Comparison of ENCODE assay signal across 8 cellular contexts in the genomic region with DNA sequence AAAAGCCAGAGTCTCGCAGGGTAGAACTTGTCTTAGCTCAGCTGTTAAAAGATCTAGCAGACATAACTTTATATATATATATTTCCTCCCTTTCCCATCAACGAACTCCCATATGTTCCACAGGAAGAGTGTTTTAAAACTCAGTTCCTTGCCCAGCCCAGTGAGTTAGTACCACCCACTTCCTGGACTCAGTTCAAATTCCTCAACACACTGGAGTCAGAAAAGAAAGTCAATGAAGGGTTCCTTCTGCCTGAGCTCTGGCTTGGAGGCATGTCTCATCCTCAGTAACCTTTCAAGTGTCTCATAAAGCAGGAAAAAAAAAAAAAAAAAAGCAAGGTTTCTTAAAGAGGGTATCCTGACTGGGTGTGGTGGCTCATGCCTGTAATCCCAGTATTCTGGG. TPM values are rescaled to one million over a fixed set of nuclear protein-coding genes. Genes with fewer than 3 reads are reported as not detected.
DNase-seq lines count a peak whose midpoint lies in the region; ATAC-seq and TF ChIP-seq lines count a peak whose summit lies in the region.

No MANE protein-coding gene starts in this region.

- H3K9me3 ChIP-seq in mammary epithelial cell (replicated peaks; ENCODE audit: insufficient read depth, low read length): no peaks in the 10 kb centered on the region
- H3K9me3 ChIP-seq in lung (ENCODE audit: control insufficient read depth in 2 of 2, insufficient read depth in 1 of 2, low read length in 1 of 2): no peaks in the 10 kb centered on the region

- H3K4me3 ChIP-seq in mammary epithelial cell (replicated peaks in 1 of 3; ENCODE audit: insufficient read depth in 1 of 3, low read depth in 2 of 3, low read length in 3 of 3) (no peak overlapping the region), lung (no peak overlapping the region)

- H3K4me2 ChIP-seq in mammary epithelial cell (ENCODE audit: insufficient read depth, low read depth, low read length): no peak overlapping the region

- H3K9ac ChIP-seq in mammary epithelial cell (ENCODE audit: insufficient read depth, low read length): no peak overlapping the region

- H3K27ac ChIP-seq in mammary epithelial cell (ENCODE audit: insufficient read depth, low read depth, low read length) (no peak overlapping the region), lung (ENCODE audit: low read depth in 1 of 2, low read length in 1 of 2) (peak overlapping the region in 1 of 2 donors; percentile 7)

- DNase-seq in ACHN (peak; percentile 85), HS-5 (ENCODE audit: low read depth) (peak; percentile 34), mammary epithelial cell (peak; percentile 54), lung (ENCODE audit: low spot score) (no peak), NCI-H2227 treated with DMSO at 0.1 percent for 48 hours (lab: John Stamatoyannopoulos, UW) (no peak), HuH-7 (ENCODE audit: low spot score) (no peak), NCI-H1092 (lab: John Stamatoyannopoulos, UW) (no peak)
- no peak for DNase-seq in activated CD8-positive, alpha-beta memory T cell treated with anti-CD3 and anti-CD28 coated beads, Interleukin-2, amount 50 U/mL, for 48 hours

- H4K20me1 ChIP-seq in mammary epithelial cell (ENCODE audit: insufficient read depth, low read length): peaks cover 45% of the 10 kb centered on the region

- peaks cover 96% of the 10 kb centered on the region for H3K79me2 ChIP-seq in mammary epithelial cell (ENCODE audit: insufficient read depth, low read length)

- no peak for TF ChIP-seq CTCF in mammary epithelial cell (conservative IDR thresholded peaks at IDR 0.05 in 1 of 2, IDR thresholded peaks at IDR 0.05 in 1 of 2; ENCODE audit: extremely low read depth in 1 of 2, insufficient read depth in 1 of 2, low read depth in 1 of 2, low read length in 2 of 2)
- TF ChIP-seq CTCF in lung (IDR thresholded peaks at IDR 0.05; ENCODE audit: control extremely low read depth, extremely low read depth): no peak

- CTCF ChIA-PET in mammary epithelial cell (lab: Charles Lee; ENCODE audit: low non-redundant PET): no interaction called here

- H2AFZ ChIP-seq in mammary epithelial cell (ENCODE audit: low read depth, low read length): no peak overlapping the region

- no peaks in the 10 kb centered on the region for H3K27me3 ChIP-seq in mammary epithelial cell (ENCODE audit: insufficient read depth, low read length)
- H3K27me3 ChIP-seq in lung (ENCODE audit: control insufficient read depth, insufficient read depth): no peaks in the 10 kb centered on the region

- peaks cover 40% of the 10 kb centered on the region for H3K4me1 ChIP-seq in mammary epithelial cell (ENCODE audit: insufficient read depth, low read length)
- peaks cover 12 to 39% of the 10 kb centered on the region in 2 donors for H3K4me1 ChIP-seq in lung (ENCODE audit: control insufficient read depth in 2 of 2, insufficient read depth in 2 of 2, low read length in 2 of 2)

- intact Hi-C loops in mammary epithelial cell (cut with micrococcal nuclease): no loop called here

- peak; percentile 55 for ATAC-seq in lung (ENCODE audit: insufficient read depth, low FRiP score)

- 0% methylated on average over 1 of the region's 2 CpGs for WGBS in mammary epithelial cell (ENCODE audit: low coverage, missing lambda C conversion rate)
- WGBS in lung, 2 donors: 7 to 24% methylated on average over 2 of the region's 2 CpGs

- H3K36me3 ChIP-seq in mammary epithelial cell (ENCODE audit: insufficient read depth, low read length): peaks cover 23% of the 10 kb centered on the region
- peaks cover 18 to 37% of the 10 kb centered on the region in 2 donors for H3K36me3 ChIP-seq in lung (ENCODE audit: control insufficient read depth in 2 of 2, insufficient read depth in 2 of 2, low read length in 2 of 2)

- no TSS peak for BruUV-seq in mammary epithelial cell (replicated peaks; lab: Mats Ljungman, UMichigan)

- dilution Hi-C loops in mammary epithelial cell (cut with HindIII; ENCODE audit: low sequenced_read_pairs): no loop called here

- in situ Hi-C loops in ACHN (cut with HindIII; ENCODE audit: low pct_ligation_motif_present, low pct_unique_long_range_greater_than_20kb, low sequenced_read_pairs): no loop called here
- in situ Hi-C loops in mammary epithelial cell (cut with MboI; ENCODE audit: low sequenced_read_pairs in 2 of 2): no loop called here

RNA-seq across cellular contexts. Expression of gene TPM3, which starts 15.6 kb away (rescaled TPM):
- 100 to 1,000 TPM; 330 to 550 TPM for total RNA-seq in mammary epithelial cell
- polyA plus RNA-seq in mammary epithelial cell: 440 TPM
- polyA minus RNA-seq in mammary epithelial cell: 266 TPM
- total RNA-seq in lung: 100 to 1,000 TPM; 164 to 433 TPM
- 100 to 1,000 TPM; 178 to 482 TPM for polyA plus RNA-seq in lung

RNA-seq across cellular contexts. Expression of gene NUP210L, which starts 21.5 kb away (rescaled TPM):
- total RNA-seq in mammary epithelial cell (under 1 TPM in 1 of 2 donors, not detected in 1; under 0.01 TPM), lung (under 1 TPM; 0.09 to 0.26 TPM)
- polyA plus RNA-seq in mammary epithelial cell (not detected), lung (under 1 TPM; 0.03 to 0.08 TPM)
- polyA minus RNA-seq in mammary epithelial cell: not detected

RNA-seq across cellular contexts. Expression of gene CFAP141, which starts 29.8 kb away (rescaled TPM):
- total RNA-seq in mammary epithelial cell (not detected), lung (1 to 10 TPM; 3.2 to 5.4 TPM)
- polyA plus RNA-seq in mammary epithelial cell (not detected), lung (1 to 10 TPM; 3.7 to 8.4 TPM)
- not detected for polyA minus RNA-seq in mammary epithelial cell

RNA-seq across cellular contexts. Expression of gene UBAP2L, which starts 44.4 kb away (rescaled TPM):
- total RNA-seq in mammary epithelial cell (100 to 1,000 TPM in 1 of 2 donors, 10 to 100 TPM in 1; 63.7 to 168 TPM), lung (100 to 1,000 TPM; 126 to 147 TPM)
- polyA plus RNA-seq in mammary epithelial cell (147 TPM), lung (10 to 100 TPM; 67.3 to 84.2 TPM)
- 161 TPM for polyA minus RNA-seq in mammary epithelial cell

Comparison
In these comparisons a context has a peak if more than half of its experiments do, and no peak if none do; other contexts are left out.
1. DNase-seq: peak in ACHN (single experiment), HS-5 (single experiment) and mammary epithelial cell (single experiment); none in lung (single experiment), NCI-H2227 treated with DMSO at 0.1 percent for 48 hours (single experiment), HuH-7 (single experiment), activated CD8-positive, alpha-beta memory T cell treated with anti-CD3 and anti-CD28 coated beads, Interleukin-2, amount 50 U/mL, for 48 hours (single experiment) and NCI-H1092 (single experiment).
2. RNA of gene CFAP141, which starts 29.8 kb away (total RNA-seq): 3.2 to 5.4 TPM in lung; not detected in mammary epithelial cell; every median in the first group is over 4 times any median in the second.